ENCODE assay signal across 18 cellular contexts in the genomic region with DNA sequence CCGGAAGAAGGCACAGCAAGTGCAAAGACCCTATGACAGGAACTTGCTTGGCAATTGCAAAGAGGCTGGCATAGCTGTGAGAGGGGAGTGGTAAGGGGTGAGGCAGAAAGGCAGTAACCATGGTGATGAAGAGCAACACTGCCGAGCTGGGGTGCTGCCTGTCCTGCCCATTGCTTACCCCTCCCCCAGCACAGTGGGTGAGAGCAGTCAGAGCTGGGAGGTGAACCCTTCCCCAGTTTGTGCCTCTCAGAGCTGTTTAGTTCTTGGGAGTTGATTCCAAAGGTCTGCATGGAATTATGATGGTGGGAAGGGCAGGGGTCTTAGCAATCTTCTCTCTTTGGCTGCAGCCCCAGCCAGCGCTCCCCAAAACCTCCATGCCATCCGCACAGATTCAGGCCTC. TPM values are rescaled to one million over a fixed set of nuclear protein-coding genes. Genes with fewer than 3 reads are reported as not detected.
A peak's percentile ranks its signal among the peaks of the same experiment; 100 is the strongest.
DNase-seq lines count a peak whose midpoint lies in the region; ATAC-seq and TF ChIP-seq lines count a peak whose summit lies in the region.
"Had no signal": no experiment of that assay in that cellular context is flagged by ENCODE, and none has a peak within 500 bp of the region (broad histone marks: within the 10 kb centered on the region; RNA-seq: fewer than 3 reads in every experiment).

No MANE protein-coding gene starts in this region.

- no peaks in the 10 kb centered on the region for H3K27me3 ChIP-seq in GM23338 (ENCODE audit: insufficient read depth)
- H3K27me3 ChIP-seq: gastroesophageal sphincter, transverse colon had no signal

- CTCF ChIA-PET in WTC11 (lab: Charles Lee) = interaction anchor here (0.8 to 1.9 kb wide), 12 partner anchors 9 to 337 kb away, joined by 3 to 27 read pairs (median 4); a partner anchor contains a TSS

- peak overlapping the region; percentile 24 for H3K4me3 ChIP-seq in GM23338
- H3K4me3 ChIP-seq: gastroesophageal sphincter, transverse colon had no signal

- peaks cover 8% of the 10 kb centered on the region for H3K36me3 ChIP-seq in GM23338 (ENCODE audit: insufficient read depth)
- H3K36me3 ChIP-seq: transverse colon had no signal

- ATAC-seq in GM23338 (peak; percentile 60), WTC11 (peak; percentile 39), HG02840 (IDR thresholded peaks at IDR 0.05; ENCODE audit: low FRiP score, unreplicated experiment) (no peak)
- ATAC-seq: activated CD4-positive, alpha-beta T cell treated with anti-CD3 and anti-CD28 coated beads for 36 hours; gastroesophageal sphincter; T-helper 17 cell had no signal

- H3K27ac Mint-ChIP-seq in GM23338 (peak overlapping the region; percentile 99), WTC11 (peak overlapping the region; percentile 95), progenitor cell of endocrine pancreas (peak overlapping the region; percentile 98)
- H3K27ac Mint-ChIP-seq in activated T-helper 2 cell treated with anti-CD3 and anti-CD28 coated beads, Interferon-gamma antibody, Interleukin-2, Interleukin-4, amounts not matched to agents 10 μg/mL and 5 μg/mL and 100 μg/mL, durations not matched to agents 14 hours and 24 hours and 36 hours = no peak overlapping the region
- H3K27ac Mint-ChIP-seq: activated CD4-positive, alpha-beta T cell treated with anti-CD3 and anti-CD28 coated beads for 36 hours; activated naive CD8-positive, alpha-beta T cell; T-helper 17 cell had no signal

- DNase-seq in GM23338 (ENCODE audit: low spot score) = peak; percentile 78
- no peak for DNase-seq in WTC11 (ENCODE audit: low spot score)
- DNase-seq in iPS-NIHi7 (ENCODE audit: extremely low spot score) = peak; percentile 46
- no peak for DNase-seq in progenitor cell of endocrine pancreas (ENCODE audit: low spot score, unreplicated experiment)
- DNase-seq in NCI-H187 (lab: John Stamatoyannopoulos, UW) = no peak
- no peak for DNase-seq in activated T-helper 2 cell treated with anti-CD3 and anti-CD28 coated beads, Interferon-gamma antibody, Interleukin-2, Interleukin-4, amounts not matched to agents 10 μg/mL and 5 μg/mL and 100 μg/mL, durations not matched to agents 14 hours and 24 hours and 36 hours (ENCODE audit: low spot score)
- no peak for DNase-seq in NCI-H2081 (lab: John Stamatoyannopoulos, UW)
- DNase-seq: activated CD4-positive, alpha-beta T cell treated with anti-CD3 and anti-CD28 coated beads for 36 hours; activated T-cell treated with anti-CD3 and anti-CD28 coated beads for 4 hours; cerebellar nuclear complex; MV-4-11; stimulated activated CD4-positive, alpha-beta T cell treated with anti-CD3 and anti-CD28 coated beads, Interleukin-2, amount 100 ng/mL, for 24 hours; T-helper 17 cell; transverse colon had no signal

- H3K27me3 Mint-ChIP-seq in GM23338 (ENCODE audit: insufficient read depth, low read depth, poor library complexity) (peaks cover 22% of the 10 kb centered on the region), WTC11 (ENCODE audit: low read depth) (no peaks in the 10 kb centered on the region), progenitor cell of endocrine pancreas (no peaks in the 10 kb centered on the region)
- no peaks in the 10 kb centered on the region for H3K27me3 Mint-ChIP-seq in activated T-helper 2 cell treated with anti-CD3 and anti-CD28 coated beads, Interferon-gamma antibody, Interleukin-2, Interleukin-4, amounts not matched to agents 10 μg/mL and 5 μg/mL and 100 μg/mL, durations not matched to agents 14 hours and 24 hours and 36 hours (ENCODE audit: low read depth)
- H3K27me3 Mint-ChIP-seq: activated naive CD8-positive, alpha-beta T cell; T-helper 17 cell had no signal

- H4K20me1 ChIP-seq in GM23338 (replicated peaks; ENCODE audit: insufficient read depth) = no peaks in the 10 kb centered on the region

- no peaks in the 10 kb centered on the region for H3K9me2 ChIP-seq in GM23338 (ENCODE audit: insufficient read depth)

- H3K4me1 ChIP-seq in GM23338 (ENCODE audit: insufficient read depth) = peaks cover 52% of the 10 kb centered on the region
- H3K4me1 ChIP-seq: transverse colon had no signal

- intact Hi-C loops in activated T-helper 2 cell treated with anti-CD3 and anti-CD28 coated beads, Interferon-gamma antibody, Interleukin-2, Interleukin-4, amounts not matched to agents 10 μg/mL and 5 μg/mL and 100 μg/mL, durations not matched to agents 14 hours and 24 hours and 36 hours (cut with micrococcal nuclease) = no loop called here

- H3K4me3 Mint-ChIP-seq in GM23338 = peak overlapping the region; percentile 59
- peak overlapping the region; percentile 41 for H3K4me3 Mint-ChIP-seq in WTC11
- peak overlapping the region; percentile 54 for H3K4me3 Mint-ChIP-seq in progenitor cell of endocrine pancreas (ENCODE audit: low read depth)
- H3K4me3 Mint-ChIP-seq in activated T-helper 2 cell treated with anti-CD3 and anti-CD28 coated beads, Interferon-gamma antibody, Interleukin-2, Interleukin-4, amounts not matched to agents 10 μg/mL and 5 μg/mL and 100 μg/mL, durations not matched to agents 14 hours and 24 hours and 36 hours (ENCODE audit: low read depth) = no peak overlapping the region
- H3K4me3 Mint-ChIP-seq: activated CD4-positive, alpha-beta T cell treated with anti-CD3 and anti-CD28 coated beads for 36 hours; activated naive CD8-positive, alpha-beta T cell; T-helper 17 cell had no signal

- POLR2A ChIA-PET in WTC11 (lab: Charles Lee) = interaction anchor here (0.5 to 2.2 kb wide), 13 partner anchors 9 to 206 kb away, joined by 3 to 20 read pairs (median 6); a partner anchor contains a TSS

- H3K4me1 Mint-ChIP-seq in GM23338 (peaks cover 64% of the 10 kb centered on the region), WTC11 (peaks cover 68% of the 10 kb centered on the region), progenitor cell of endocrine pancreas (ENCODE audit: low read depth) (peaks cover 56% of the 10 kb centered on the region)
- H3K4me1 Mint-ChIP-seq in activated T-helper 2 cell treated with anti-CD3 and anti-CD28 coated beads, Interferon-gamma antibody, Interleukin-2, Interleukin-4, amounts not matched to agents 10 μg/mL and 5 μg/mL and 100 μg/mL, durations not matched to agents 14 hours and 24 hours and 36 hours (ENCODE audit: low read depth) = no peaks in the 10 kb centered on the region
- H3K4me1 Mint-ChIP-seq: activated CD4-positive, alpha-beta T cell treated with anti-CD3 and anti-CD28 coated beads for 36 hours had no signal

- TF ChIP-seq CTCF in GM23338 (conservative IDR thresholded peaks at IDR 0.05; ENCODE audit: low read depth in 2 of 2) (no peak), WTC11 (IDR thresholded peaks at IDR 0.05) (no peak), progenitor cell of endocrine pancreas (IDR thresholded peaks at IDR 0.05; ENCODE audit: unreplicated experiment) (no peak)

- H3K36me3 Mint-ChIP-seq in GM23338 (ENCODE audit: low read depth) (peaks cover 79% of the 10 kb centered on the region), WTC11 (peaks cover 32% of the 10 kb centered on the region), progenitor cell of endocrine pancreas (ENCODE audit: insufficient read depth) (peaks cover 17% of the 10 kb centered on the region)
- no peaks in the 10 kb centered on the region for H3K36me3 Mint-ChIP-seq in activated T-helper 2 cell treated with anti-CD3 and anti-CD28 coated beads, Interferon-gamma antibody, Interleukin-2, Interleukin-4, amounts not matched to agents 10 μg/mL and 5 μg/mL and 100 μg/mL, durations not matched to agents 14 hours and 24 hours and 36 hours (ENCODE audit: low read depth)
- H3K36me3 Mint-ChIP-seq: activated naive CD8-positive, alpha-beta T cell had no signal

- H3K4me2 ChIP-seq in GM23338 = peak overlapping the region; percentile 68

- peak overlapping the region; percentile 97 for H3K27ac ChIP-seq in GM23338 (ENCODE audit: low read depth)
- H3K27ac ChIP-seq: transverse colon had no signal

- no peaks in the 10 kb centered on the region; the same call in 2 of the 3 replicates for H3K9me3 Mint-ChIP-seq in GM23338
- no peaks in the 10 kb centered on the region for H3K9me3 Mint-ChIP-seq in WTC11
- H3K9me3 Mint-ChIP-seq in progenitor cell of endocrine pancreas (ENCODE audit: low read depth) = no peaks in the 10 kb centered on the region
- no peaks in the 10 kb centered on the region for H3K9me3 Mint-ChIP-seq in activated T-helper 2 cell treated with anti-CD3 and anti-CD28 coated beads, Interferon-gamma antibody, Interleukin-2, Interleukin-4, amounts not matched to agents 10 μg/mL and 5 μg/mL and 100 μg/mL, durations not matched to agents 14 hours and 24 hours and 36 hours

- no peak overlapping the region for H2AFZ ChIP-seq in GM23338

- H3K79me2 ChIP-seq in GM23338 (replicated peaks; ENCODE audit: insufficient read depth) = no peaks in the 10 kb centered on the region

- peaks cover 9% of the 10 kb centered on the region; the same call in 1 of the 2 replicates for H3F3A ChIP-seq in GM23338 (replicated peaks; ENCODE audit: low read depth)

TF ChIP-seq in GM23338, 12 proteins besides CTCF, POLR2A, EP300 and RAD21 (continues in another document):
- TF ChIP-seq POLR2AphosphoS5 (IDR thresholded peaks at IDR 0.05; ENCODE audit: low read depth) (no peak), EZH2 (IDR thresholded peaks at IDR 0.05; ENCODE audit: low read depth, unreplicated experiment) (no peak)

TF ChIP-seq in WTC11, 78 proteins besides CTCF, POLR2A, EP300 and RAD21 (continues in another document):
- TF ChIP-seq ETV6 (CRISPR knock-in tag; IDR thresholded peaks at IDR 0.05) (no peak), PRRX2 (CRISPR knock-in tag; IDR thresholded peaks at IDR 0.05) (0 out of 2 replicates have a peak, but pooled peaks have one; percentile 10)

RNA-seq across cellular contexts. Expression of a gene that starts 8.9 kb away (rescaled TPM):
- 56.4 and 61.0 TPM in 2 replicates for total RNA-seq in GM23338 (2014; rRNA removed; shearing (Covaris generic))
- polyA plus RNA-seq in GM23338 (2016; fragmentation: Nextera tagmentation; extraction: Ambion mirVana) = 32.1 and 32.6 TPM in 2 replicates
- total RNA-seq in WTC11 (2021) (87.9 to 98.0 TPM (median 89.6 TPM) in 3 replicates), progenitor cell of endocrine pancreas (86.7 and 106 TPM in 2 replicates)
- 4.0 and 6.8 TPM in 2 replicates for total RNA-seq in activated T-helper 2 cell treated with anti-CD3 and anti-CD28 coated beads, Interferon-gamma antibody, Interleukin-2, Interleukin-4, amounts not matched to agents 10 μg/mL and 5 μg/mL and 100 μg/mL, durations not matched to agents 14 hours and 24 hours and 36 hours

RNA-seq across cellular contexts. Expression of a gene that starts 23.8 kb away (rescaled TPM):
- total RNA-seq in GM23338 (2014; rRNA removed; shearing (Covaris generic)) = 47.1 and 69.0 TPM in 2 replicates
- polyA plus RNA-seq in GM23338 (2016; fragmentation: Nextera tagmentation; extraction: Ambion mirVana) = 40.1 and 42.3 TPM in 2 replicates
- total RNA-seq in WTC11 (2021) (102 to 123 TPM (median 103 TPM) in 3 replicates), progenitor cell of endocrine pancreas (63.8 and 69.4 TPM in 2 replicates)
- 60.1 and 66.6 TPM in 2 replicates for total RNA-seq in activated T-helper 2 cell treated with anti-CD3 and anti-CD28 coated beads, Interferon-gamma antibody, Interleukin-2, Interleukin-4, amounts not matched to agents 10 μg/mL and 5 μg/mL and 100 μg/mL, durations not matched to agents 14 hours and 24 hours and 36 hours

RNA-seq across cellular contexts. Expression of a gene that starts 54.2 kb away (rescaled TPM):
- total RNA-seq in GM23338 (2014; rRNA removed; shearing (Covaris generic)) = 0.14 TPM in 1 of 2 replicates, not detected in the other
- polyA plus RNA-seq in GM23338 (2016; fragmentation: Nextera tagmentation; extraction: Ambion mirVana) = 0.40 TPM in 1 of 2 replicates, not detected in the other
- total RNA-seq in WTC11 (2021) (0.27 to 0.66 TPM (median 0.53 TPM) in 3 replicates), progenitor cell of endocrine pancreas (0.55 and 1.2 TPM in 2 replicates)
- total RNA-seq in activated T-helper 2 cell treated with anti-CD3 and anti-CD28 coated beads, Interferon-gamma antibody, Interleukin-2, Interleukin-4, amounts not matched to agents 10 μg/mL and 5 μg/mL and 100 μg/mL, durations not matched to agents 14 hours and 24 hours and 36 hours = 0.18 and 0.25 TPM in 2 replicates
- total RNA-seq: HT1080 had no signal

Comparison
In these comparisons a context has a peak if more than half of its experiments do, and no peak if none do; other contexts are left out.
1. DNase-seq: peak in GM23338 (single experiment) and iPS-NIHi7 (single experiment); none in WTC11 (single experiment), progenitor cell of endocrine pancreas (single experiment), NCI-H187 (0 of 2), activated T-helper 2 cell treated with anti-CD3 and anti-CD28 coated beads, Interferon-gamma antibody, Interleukin-2, Interleukin-4, amounts not matched to agents 10 μg/mL and 5 μg/mL and 100 μg/mL, durations not matched to agents 14 hours and 24 hours and 36 hours (single experiment) and NCI-H2081 (0 of 2).